15 cellular contexts compared by ENCODE assay signal in genomic region chr1:151011154-151011850, GRCh38. TPM values are rescaled to one million over a fixed set of nuclear protein-coding genes. Genes with fewer than 3 reads are reported as not detected.
DNase-seq lines count a peak whose midpoint lies in the region; TF ChIP-seq lines count a peak whose summit lies in the region.
"Had no signal": no experiment of that assay in that cellular context is flagged by ENCODE, and none has a peak within 500 bp of the region (broad histone marks: within the 10 kb centered on the region; RNA-seq: fewer than 3 reads in every experiment).

No MANE protein-coding gene starts in this region.

- no peak overlapping the region for H3K4me3 Mint-ChIP-seq in activated naive CD8-positive, alpha-beta T cell treated with anti-CD3 and anti-CD28 coated beads for 36 hours
- H3K4me3 Mint-ChIP-seq in nephron: peak overlapping the region; percentile 11 to 68 (median 58)
- H3K4me3 Mint-ChIP-seq: T-helper 17 cell had no signal

- H3K27ac Mint-ChIP-seq in activated naive CD8-positive, alpha-beta T cell treated with anti-CD3 and anti-CD28 coated beads for 36 hours: peak overlapping the region; percentile 73
- H3K27ac Mint-ChIP-seq in nephron: peak overlapping the region; percentile 55 to 92 (median 75)

- no peaks in the 10 kb centered on the region for H3K9me3 Mint-ChIP-seq in activated naive CD8-positive, alpha-beta T cell treated with anti-CD3 and anti-CD28 coated beads for 36 hours
- no peaks in the 10 kb centered on the region for H3K9me3 Mint-ChIP-seq in nephron

- H3K4me1 Mint-ChIP-seq in activated naive CD8-positive, alpha-beta T cell treated with anti-CD3 and anti-CD28 coated beads for 36 hours: peaks cover 56% of the 10 kb centered on the region
- H3K4me1 Mint-ChIP-seq in nephron: peaks cover 52% of the 10 kb centered on the region

- DNase-seq in NCI-H2029 treated with DMSO at 0.1 percent for 48 hours (lab: John Stamatoyannopoulos, UW) (peak; percentile 28), NCI-H2029 (lab: John Stamatoyannopoulos, UW) (no peak), Kasumi-1 (lab: John Stamatoyannopoulos, UW) (peak; percentile 36 to 43), LoVo (ENCODE audit: low spot score) (no peak), DMS53 (lab: John Stamatoyannopoulos, UW) (no peak), NCI-H82 treated with DMSO at 0.1 percent for 48 hours (lab: John Stamatoyannopoulos, UW; ENCODE audit: unreplicated experiment) (no peak)
- no peak for DNase-seq in activated naive CD8-positive, alpha-beta T cell treated with anti-CD3 and anti-CD28 coated beads for 36 hours
- DNase-seq: adrenal gland, dorsolateral prefrontal cortex, NCI-H1930, PC-3, T-helper 17 cell, tibial artery had no signal

- H3K36me3 Mint-ChIP-seq in activated naive CD8-positive, alpha-beta T cell treated with anti-CD3 and anti-CD28 coated beads for 36 hours: peaks cover 1% of the 10 kb centered on the region
- H3K36me3 Mint-ChIP-seq in nephron (ENCODE audit: low read depth): peaks cover 4% of the 10 kb centered on the region

- no peaks in the 10 kb centered on the region for H3K27me3 Mint-ChIP-seq in activated naive CD8-positive, alpha-beta T cell treated with anti-CD3 and anti-CD28 coated beads for 36 hours
- H3K27me3 Mint-ChIP-seq in nephron (ENCODE audit: low read depth): no peaks in the 10 kb centered on the region
- H3K27me3 Mint-ChIP-seq: T-helper 17 cell had no signal

- no peak for TF ChIP-seq CTCF in nephron (IDR thresholded peaks at IDR 0.05; ENCODE audit: unreplicated experiment in 3 of 3)

RNA-seq across cellular contexts. Expression of gene PRUNE1, which starts 3.1 kb away (rescaled TPM):
- total RNA-seq in activated naive CD8-positive, alpha-beta T cell treated with anti-CD3 and anti-CD28 coated beads for 36 hours: 10 to 100 TPM; 13.0 to 14.4 TPM

RNA-seq across cellular contexts. Expression of gene MINDY1, which starts 4.6 kb away (rescaled TPM):
- total RNA-seq in activated naive CD8-positive, alpha-beta T cell treated with anti-CD3 and anti-CD28 coated beads for 36 hours: 10 to 100 TPM in 1 of 2 experiments, 1 to 10 TPM in 1; 9.4 to 11.6 TPM

RNA-seq across cellular contexts. Expression of gene BNIPL, which starts 25.1 kb away (rescaled TPM):
- total RNA-seq in activated naive CD8-positive, alpha-beta T cell treated with anti-CD3 and anti-CD28 coated beads for 36 hours: under 1 TPM; 0.52 to 0.54 TPM

RNA-seq across cellular contexts. Expression of gene ANXA9, which starts 29.2 kb away (rescaled TPM):
- not detected for total RNA-seq in activated naive CD8-positive, alpha-beta T cell treated with anti-CD3 and anti-CD28 coated beads for 36 hours
- total RNA-seq: skeletal muscle tissue had no signal

RNA-seq across cellular contexts. Expression of gene C1orf56, which starts 36.2 kb away (rescaled TPM):
- 1 to 10 TPM; 1.1 to 1.2 TPM for total RNA-seq in activated naive CD8-positive, alpha-beta T cell treated with anti-CD3 and anti-CD28 coated beads for 36 hours

Comparison
In these comparisons a context has a peak if more than half of its experiments do, and no peak if none do; other contexts are left out.
1. DNase-seq: peak in NCI-H2029 treated with DMSO at 0.1 percent for 48 hours (single experiment) and Kasumi-1 (2 of 2); none in NCI-H2029 (single experiment), activated naive CD8-positive, alpha-beta T cell treated with anti-CD3 and anti-CD28 coated beads for 36 hours (single experiment), LoVo (single experiment), DMS53 (single experiment) and NCI-H82 treated with DMSO at 0.1 percent for 48 hours (single experiment).